Comparison of ENCODE assay signal across 28 cellular contexts in genomic region chr10:114963908-114964307, GRCh38.
"Had no signal": no experiment of that assay in that cellular context is flagged by ENCODE, and none has a peak within 500 bp of the region (broad histone marks: within the 10 kb centered on the region; RNA-seq: fewer than 3 reads in every experiment).

No MANE protein-coding gene starts in this region.

- H3K4me3 Mint-ChIP-seq: immature natural killer cell; mesothelial cell of epicardium; naive thymus-derived CD8-positive, alpha-beta T cell; neural crest cell; stimulated activated effector memory CD8-positive, alpha-beta T cell treated with anti-CD3 and anti-CD28 coated beads, Interleukin-12 subunit alpha, Interleukin-12 subunit beta, amount 100 ng/mL, for 72 hours had no signal

- H3K27ac ChIP-seq: dorsolateral prefrontal cortex, epithelial cell of prostate, gastrocnemius medialis, neutrophil, pancreas, stomach, thyroid gland, vagina had no signal

- H3K27ac Mint-ChIP-seq: mesothelial cell of epicardium; naive thymus-derived CD8-positive, alpha-beta T cell; stimulated activated effector memory CD8-positive, alpha-beta T cell treated with anti-CD3 and anti-CD28 coated beads, Interleukin-12 subunit alpha, Interleukin-12 subunit beta, amount 100 ng/mL, for 72 hours had no signal

- H3K9me3 ChIP-seq: gastrocnemius medialis, mucosa of descending colon, neutrophil, pancreas, stomach, thyroid gland, vagina had no signal

- DNase-seq: dorsolateral prefrontal cortex; effector CD4-positive, alpha-beta T cell; foreskin fibroblast; gastrocnemius medialis; hypothalamus; immature natural killer cell; islet precursor cell; kidney glomerular epithelial cell; left colon; mesenchymal stem cell; mucosa of descending colon; naive thymus-derived CD8-positive, alpha-beta T cell; pancreas; stimulated activated CD4-positive, alpha-beta T cell treated with anti-CD3 and anti-CD28 coated beads, Interleukin-2, amount 100 ng/mL, for 24 hours; stimulated activated CD4-positive, alpha-beta T cell treated with anti-CD3 and anti-CD28 coated beads, Interleukin-4, amount 100 ng/mL, for 24 hours; stimulated activated naive CD4-positive, alpha-beta T cell treated with Interleukin-2 at 50 U/mL for 16 hours; stomach; thyroid gland; trophoblast cell had no signal

- H3K27me3 Mint-ChIP-seq: naive thymus-derived CD8-positive, alpha-beta T cell had no signal

- H3K4me1 ChIP-seq: pancreas, stomach, thyroid gland had no signal

- H3K9me3 Mint-ChIP-seq: immature natural killer cell; stimulated activated effector memory CD8-positive, alpha-beta T cell treated with anti-CD3 and anti-CD28 coated beads, Interleukin-12 subunit alpha, Interleukin-12 subunit beta, amount 100 ng/mL, for 72 hours had no signal

- H3K4me3 ChIP-seq: dorsolateral prefrontal cortex, gastrocnemius medialis, lung, mucosa of descending colon, pancreas, stomach, thyroid gland, vagina had no signal

- ATAC-seq: esophagus mucosa; gastrocnemius medialis; left colon; mucosa of descending colon; naive thymus-derived CD8-positive, alpha-beta T cell; pancreas; sciatic nerve; stimulated activated effector memory CD8-positive, alpha-beta T cell treated with anti-CD3 and anti-CD28 coated beads, Interleukin-12 subunit alpha, Interleukin-12 subunit beta, amount 100 ng/mL, for 72 hours had no signal

- H3K27me3 ChIP-seq: dorsolateral prefrontal cortex, gastrocnemius medialis, neutrophil, pancreas, stomach, thyroid gland, vagina had no signal

- H3K36me3 ChIP-seq: gastrocnemius medialis, neutrophil, pancreas, vagina had no signal
